In genomic region chr4:83179205-83179604, GRCh38 we compare ENCODE assay signal across 25 cellular contexts.
"Had no signal": no experiment of that assay in that cellular context is flagged by ENCODE, and none has a peak within 500 bp of the region (broad histone marks: within the 10 kb centered on the region; RNA-seq: fewer than 3 reads in every experiment).

No MANE protein-coding gene starts in this region.

- ATAC-seq: esophagus mucosa; psoas muscle; stimulated activated effector memory CD8-positive, alpha-beta T cell treated with anti-CD3 and anti-CD28 coated beads, Interleukin-12 subunit alpha, Interleukin-12 subunit beta, amount 100 ng/mL, for 72 hours; stimulated activated naive CD8-positive, alpha-beta T cell treated with anti-CD3 and anti-CD28 coated beads, Interleukin-15, amount 100 ng/mL, for 72 hours had no signal

- H3K4me1 ChIP-seq: breast epithelium, left ventricle myocardium inferior, parathyroid adenoma, psoas muscle, sigmoid colon, vagina had no signal

- H3K36me3 ChIP-seq: breast epithelium, left ventricle myocardium inferior, sigmoid colon, vagina had no signal

- H3K27me3 ChIP-seq: breast epithelium, sigmoid colon, vagina had no signal

- H3K4me3 ChIP-seq: breast epithelium, left ventricle myocardium inferior, psoas muscle, sigmoid colon, vagina had no signal

- H3K9me3 ChIP-seq: breast epithelium, left ventricle myocardium inferior, psoas muscle, sigmoid colon, vagina had no signal

- H3K27ac ChIP-seq: breast epithelium, left ventricle myocardium inferior, parathyroid adenoma, psoas muscle, sigmoid colon, vagina had no signal

- DNase-seq: activated CD4-positive, alpha-beta memory T cell treated with anti-CD3 and anti-CD28 coated beads for 36 hours; activated CD4-positive, alpha-beta T cell treated with anti-CD3 and anti-CD28 coated beads for 48 hours; activated CD8-positive, alpha-beta memory T cell treated with anti-CD3 and anti-CD28 coated beads, Interleukin-2, amount 50 U/mL, for 4 hours; activated gamma-delta T cell; activated naive CD4-positive, alpha-beta T cell treated with anti-CD3 and anti-CD28 coated beads, Interleukin-2, amount 10 ng/mL, durations not matched to agents 7 days and 5 days; activated naive CD8-positive, alpha-beta T cell treated with anti-CD3 and anti-CD28 coated beads, Interleukin-2, amount 10 ng/mL, durations not matched to agents 7 days and 5 days; activated T-cell treated with anti-CD3 and anti-CD28 coated beads, Interleukin-2, amount 50 U/mL, for 1 hour; amniotic stem cell; central memory CD4-positive, alpha-beta T cell; endodermal cell; foreskin melanocyte; left ventricle myocardium inferior; naive B cell; nucleus accumbens; psoas muscle; sigmoid colon; small intestine; stimulated activated CD4-positive, alpha-beta T cell treated with anti-CD3 and anti-CD28 coated beads, Interleukin-4, amount 100 ng/mL, for 24 hours; stimulated activated naive CD8-positive, alpha-beta T cell treated with anti-CD3 and anti-CD28 coated beads, Interleukin-15, amount 100 ng/mL, for 72 hours; substantia nigra had no signal
